ENCODE assay signal across 1 cellular context in the genomic region with DNA sequence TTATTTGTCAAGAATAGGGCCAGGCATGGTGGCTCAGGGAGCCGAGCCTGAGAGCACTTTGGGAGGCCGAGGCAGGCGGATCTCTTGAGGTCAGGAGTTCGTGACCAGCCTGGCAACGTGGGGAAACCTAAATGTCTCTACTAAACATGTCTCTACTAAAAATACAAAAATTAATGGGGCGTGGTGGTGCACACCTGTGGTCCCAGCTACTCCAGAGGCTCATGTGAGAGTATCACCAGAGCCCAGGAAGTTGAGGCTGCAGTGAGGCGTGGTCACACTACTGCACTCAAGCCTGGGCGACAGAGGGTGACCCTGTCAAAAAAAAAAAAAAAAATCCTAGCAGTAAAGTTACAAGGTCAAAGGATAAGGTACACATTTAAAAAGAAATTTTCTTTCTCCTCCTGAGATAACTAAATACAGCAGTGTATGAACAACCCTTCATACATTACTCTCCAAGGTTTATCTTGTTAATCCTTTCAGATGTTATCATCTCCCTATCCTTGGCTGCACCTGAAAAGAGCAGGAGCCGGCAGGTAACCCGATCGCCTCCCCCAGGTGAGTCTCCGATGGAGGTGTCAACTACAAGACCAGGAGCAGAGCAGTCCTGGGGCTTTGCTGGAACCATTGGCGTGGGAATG.
TF ChIP-seq lines count a peak whose summit lies in the region.

No MANE protein-coding gene starts in this region.

TF ChIP-seq in IMR-90, 13 proteins besides CTCF, POLR2A, EP300 and RAD21 (continued from another document):
- TF ChIP-seq, protein P1, sequence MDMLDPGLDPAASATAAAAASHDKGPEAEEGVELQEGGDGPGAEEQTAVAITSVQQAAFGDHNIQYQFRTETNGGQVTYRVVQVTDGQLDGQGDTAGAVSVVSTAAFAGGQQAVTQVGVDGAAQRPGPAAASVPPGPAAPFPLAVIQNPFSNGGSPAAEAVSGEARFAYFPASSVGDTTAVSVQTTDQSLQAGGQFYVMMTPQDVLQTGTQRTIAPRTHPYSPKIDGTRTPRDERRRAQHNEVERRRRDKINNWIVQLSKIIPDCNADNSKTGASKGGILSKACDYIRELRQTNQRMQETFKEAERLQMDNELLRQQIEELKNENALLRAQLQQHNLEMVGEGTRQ (IDR thresholded peaks at IDR 0.05; ENCODE audit: low read depth, low read length) = no peak
- no peak for TF ChIP-seq CEBPB (IDR thresholded peaks at IDR 0.05; ENCODE audit: low read depth, low read length)
